ENCODE assay signal across 16 cellular contexts in the genomic region with DNA sequence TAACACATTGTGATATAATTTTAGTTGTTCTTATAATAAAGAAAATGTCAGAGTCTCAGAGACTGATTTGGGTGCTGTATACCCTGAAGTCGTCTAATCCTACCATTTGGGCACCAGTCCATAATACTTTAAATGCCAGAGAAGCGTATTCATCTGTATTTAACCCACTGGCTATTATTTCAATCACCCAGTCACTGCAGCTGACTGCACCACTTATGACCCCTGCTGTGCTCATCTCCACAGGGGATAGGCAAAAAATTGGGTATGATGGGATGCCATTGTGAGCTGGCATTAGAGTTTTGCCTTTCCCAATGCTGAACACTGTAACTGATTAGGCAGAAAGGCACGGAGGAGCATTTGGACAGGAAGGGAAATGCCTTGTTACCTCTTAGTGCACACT.
DNase-seq lines count a peak whose midpoint lies in the region; ATAC-seq, FAIRE-seq and TF ChIP-seq lines count a peak whose summit lies in the region.
"Had no signal": no experiment of that assay in that cellular context is flagged by ENCODE, and none has a peak within 500 bp of the region (broad histone marks: within the 10 kb centered on the region; RNA-seq: fewer than 3 reads in every experiment).

No MANE protein-coding gene starts in this region.

- POLR2A ChIA-PET in A549 (lab: Yijun Ruan, JAX) = no interaction called here

- DNase-seq in A549 (ENCODE audit: low read depth in 1 of 2, low spot score in 1 of 2) (peak; percentile 12 to 45), HS-5 (ENCODE audit: low read depth) (peak; percentile 89), hepatic stellate cell (ENCODE audit: low spot score) (peak; percentile 1), dermis blood vessel endothelial cell (no peak), progenitor cell of endocrine pancreas (ENCODE audit: low spot score, unreplicated experiment) (no peak)
- DNase-seq: activated B cell treated with CpG ODN at 0.5 μM for 24 hours, AML-193, body of pancreas, kidney, natural killer cell, SIG-M5, trophoblast cell had no signal

- no peak overlapping the region for H3K27ac Mint-ChIP-seq in progenitor cell of endocrine pancreas
- H3K27ac Mint-ChIP-seq: activated B cell treated with CpG ODN at 0.5 μM for 24 hours, natural killer cell had no signal

- peaks cover 15% of the 10 kb centered on the region for H3K4me1 ChIP-seq in A549
- H3K4me1 ChIP-seq: body of pancreas had no signal

- no peak overlapping the region for H3K4me3 Mint-ChIP-seq in progenitor cell of endocrine pancreas (ENCODE audit: low read depth)
- H3K4me3 Mint-ChIP-seq: activated B cell treated with CpG ODN at 0.5 μM for 24 hours, natural killer cell had no signal

- WGBS in A549 (ENCODE audit: missing lambda C conversion rate) = 6% methylated on average over 3 of the region's 3 CpGs

- no peaks in the 10 kb centered on the region for H3K4me1 Mint-ChIP-seq in progenitor cell of endocrine pancreas (ENCODE audit: low read depth)
- H3K4me1 Mint-ChIP-seq: activated B cell treated with CpG ODN at 0.5 μM for 24 hours, natural killer cell had no signal

- peaks cover 11% of the 10 kb centered on the region for H3K9me3 Mint-ChIP-seq in progenitor cell of endocrine pancreas (ENCODE audit: low read depth)

- ATAC-seq in A549 = peak; percentile 82 to 93
- peak; percentile 87 for ATAC-seq in SK-N-SH treated with all-trans-retinoic acid at 6 μM for 48 hours
- ATAC-seq in GM21576 (IDR thresholded peaks at IDR 0.05; ENCODE audit: unreplicated experiment) = no peak
- ATAC-seq in HG02885 (IDR thresholded peaks at IDR 0.05; ENCODE audit: poor library complexity, unreplicated experiment) = no peak
- ATAC-seq: body of pancreas, natural killer cell had no signal

- H3K9me3 ChIP-seq in A549 = peaks cover 6% of the 10 kb centered on the region; the same call in 1 of the 3 replicates
- H3K9me3 ChIP-seq: body of pancreas had no signal

- CTCF ChIA-PET in A549 (lab: Yijun Ruan, JAX) = no interaction called here

- peak; percentile 28 to 64; a peak in 2 of 5 replicates for TF ChIP-seq EP300 in A549 (IDR thresholded peaks at IDR 0.05)

- TF ChIP-seq RAD21 in A549 (conservative IDR thresholded peaks at IDR 0.05 in 1 of 2, IDR thresholded peaks at IDR 0.05 in 1 of 2) = peak; percentile 21 to 29; a peak in 1 of 5 replicates

- no peaks in the 10 kb centered on the region for H3K36me3 Mint-ChIP-seq in progenitor cell of endocrine pancreas (ENCODE audit: insufficient read depth)

- H3K4me2 ChIP-seq in A549 = peak overlapping the region; percentile 23

- no peak for TF ChIP-seq POLR2A in A549 (IDR thresholded peaks at IDR 0.05; ENCODE audit: low read length)

- TF ChIP-seq CTCF in A549 (IDR thresholded peaks at IDR 0.05) (no peak), progenitor cell of endocrine pancreas (IDR thresholded peaks at IDR 0.05; ENCODE audit: unreplicated experiment) (no peak)

- FAIRE-seq in A549 (lab: Jason Lieb, UNC) = peak; percentile 28

- no peak overlapping the region for H3K4me3 ChIP-seq in A549
- H3K4me3 ChIP-seq: body of pancreas had no signal

- H3K27ac ChIP-seq in A549 = peak overlapping the region; percentile 3 to 77; a peak in 5 of 6 replicates
- H3K27ac ChIP-seq: body of pancreas, epithelial cell of prostate had no signal

- H3K27me3 Mint-ChIP-seq in progenitor cell of endocrine pancreas = no peaks in the 10 kb centered on the region
- H3K27me3 Mint-ChIP-seq: activated B cell treated with CpG ODN at 0.5 μM for 24 hours had no signal

TF ChIP-seq in A549, 52 proteins besides CTCF, POLR2A, EP300 and RAD21:
- TF ChIP-seq POLR2AphosphoS2 (conservative IDR thresholded peaks at IDR 0.05; ENCODE audit: low read length) (no peak), SMC3 (IDR thresholded peaks at IDR 0.05) (peak; percentile 24; the same call in 1 of the 3 replicates), GATA3 (IDR thresholded peaks at IDR 0.05; ENCODE audit: borderline replicate concordance) (peak; percentile 58; the same call in 1 of the 2 replicates), JUNB (IDR thresholded peaks at IDR 0.05) (peak; percentile 50; the same call in 1 of the 2 replicates), FOSB (CRISPR knock-in tag; IDR thresholded peaks at IDR 0.05) (no peak), ZSCAN20 (CRISPR knock-in tag; IDR thresholded peaks at IDR 0.05) (no peak), FOSL2 (IDR thresholded peaks at IDR 0.05) (0 out of 2 replicates have a peak, but pooled peaks have one; percentile 15), FOSL2 (CRISPR knock-in tag; IDR thresholded peaks at IDR 0.05) (no peak), JUN (IDR thresholded peaks at IDR 0.05) (0 out of 5 replicates have a peak, but pooled peaks of 1 of the 2 experiments have one; percentile 32), CEBPB (IDR thresholded peaks at IDR 0.05) (peak in 1 of 2 experiments; percentile 44; a peak in 1 of 4 replicates), EHMT2 (IDR thresholded peaks at IDR 0.05; ENCODE audit: low read depth) (no peak)
- TF ChIP-seq, protein P1, sequence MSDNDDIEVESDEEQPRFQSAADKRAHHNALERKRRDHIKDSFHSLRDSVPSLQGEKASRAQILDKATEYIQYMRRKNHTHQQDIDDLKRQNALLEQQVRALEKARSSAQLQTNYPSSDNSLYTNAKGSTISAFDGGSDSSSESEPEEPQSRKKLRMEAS (IDR thresholded peaks at IDR 0.05) = peak; percentile 28
- TF ChIP-seq, protein P2, sequence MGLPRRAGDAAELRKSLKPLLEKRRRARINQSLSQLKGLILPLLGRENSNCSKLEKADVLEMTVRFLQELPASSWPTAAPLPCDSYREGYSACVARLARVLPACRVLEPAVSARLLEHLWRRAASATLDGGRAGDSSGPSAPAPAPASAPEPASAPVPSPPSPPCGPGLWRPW (IDR thresholded peaks at IDR 0.05) = no peak

TF ChIP-seq in SK-N-SH treated with all-trans-retinoic acid at 6 μM for 48 hours, 23 proteins besides CTCF, POLR2A, EP300 and RAD21:
- TF ChIP-seq ZFP3 (CRISPR knock-in tag; IDR thresholded peaks at IDR 0.05) (no peak), ISL1 (CRISPR knock-in tag; IDR thresholded peaks at IDR 0.05) (0 out of 2 replicates have a peak, but pooled peaks have one; percentile 20)
TF ChIP-seq in SK-N-SH treated with all-trans-retinoic acid at 6 μM for 48 hours: peak in this region for 1.

Comparison
In these comparisons a context has a peak if more than half of its experiments do, and no peak if none do; other contexts are left out.
1. ATAC-seq: peak in A549 (2 of 2) and SK-N-SH treated with all-trans-retinoic acid at 6 μM for 48 hours (single experiment); none in GM21576 (single experiment) and HG02885 (single experiment).
2. DNase-seq: peak in A549 (2 of 2), HS-5 (single experiment) and hepatic stellate cell (single experiment); none in dermis blood vessel endothelial cell (single experiment) and progenitor cell of endocrine pancreas (single experiment).